ENCODE assay signal across 8 cellular contexts in the genomic region with DNA sequence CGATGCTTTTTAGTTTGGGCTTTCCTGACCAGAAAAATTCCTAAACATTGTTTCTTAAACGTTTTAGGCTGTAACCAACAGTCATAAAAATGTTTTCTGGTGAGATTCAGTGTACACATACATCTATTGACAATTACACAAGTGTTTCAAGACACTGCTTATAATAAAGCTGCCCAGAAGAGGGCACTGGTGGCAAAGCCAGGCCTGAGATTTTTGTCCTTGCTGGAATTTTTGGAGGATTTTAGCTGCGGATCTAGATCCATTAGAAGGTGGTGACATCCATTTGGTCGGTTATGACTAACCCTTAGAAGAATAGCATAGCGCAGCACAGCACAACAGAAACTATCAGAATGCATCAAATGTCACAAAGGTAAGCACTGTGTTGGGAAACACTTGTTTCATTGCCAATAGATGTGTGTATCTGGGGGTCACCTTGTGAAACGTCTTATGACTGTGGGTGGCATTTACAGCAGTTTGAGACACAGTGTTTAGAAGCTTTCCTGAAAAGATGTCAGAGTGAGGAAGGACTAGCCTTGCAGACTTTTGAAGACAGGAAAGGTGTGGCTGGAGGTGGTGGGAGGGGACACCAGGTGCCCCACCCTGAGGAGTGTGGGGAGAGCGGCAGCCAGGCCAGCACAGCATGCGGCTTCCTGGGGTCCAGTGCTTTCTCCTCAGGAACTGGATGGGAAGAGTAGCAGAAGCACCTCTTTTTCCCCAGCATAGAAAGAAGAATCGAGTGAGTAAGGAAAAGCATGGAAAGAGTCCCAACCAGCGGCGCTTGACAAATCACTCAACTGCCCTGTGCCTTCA. TPM values are rescaled to one million over a fixed set of nuclear protein-coding genes. Genes with fewer than 3 reads are reported as not detected.
DNase-seq lines count a peak whose midpoint lies in the region; ATAC-seq and TF ChIP-seq lines count a peak whose summit lies in the region.

No MANE protein-coding gene starts in this region.

- H3K36me3 ChIP-seq in BLaER1 (no peaks in the 10 kb centered on the region), Loucy (ENCODE audit: insufficient read depth, low read length) (no peaks in the 10 kb centered on the region), lower lobe of right lung (no peaks in the 10 kb centered on the region)

- peak; percentile 69 for TF ChIP-seq CTCF in Loucy (conservative IDR thresholded peaks at IDR 0.05; ENCODE audit: low read length)
- peak; percentile 48 for TF ChIP-seq CTCF in MCF 10A (IDR thresholded peaks at IDR 0.05; ENCODE audit: unreplicated experiment)
- TF ChIP-seq CTCF in lower lobe of right lung (IDR thresholded peaks at IDR 0.05) = peak; percentile 40

- H3K4me3 Mint-ChIP-seq in MCF 10A (ENCODE audit: unreplicated experiment) = no peak overlapping the region
- H3K4me3 Mint-ChIP-seq in activated CD4-positive, alpha-beta memory T cell treated with anti-CD3 and anti-CD28 coated beads for 36 hours = no peak overlapping the region

- H3K27me3 ChIP-seq in BLaER1 (peaks cover 27% of the 10 kb centered on the region), Loucy (ENCODE audit: insufficient read depth, low read length, poor library complexity, severe bottlenecking) (no peaks in the 10 kb centered on the region), lower lobe of right lung (ENCODE audit: low read depth) (peaks cover 5% of the 10 kb centered on the region)

- no peak overlapping the region for H2AFZ ChIP-seq in Loucy (ENCODE audit: low read length)

- H3K4me2 ChIP-seq in BLaER1 (0 out of 2 replicates have a peak overlapping the region, but pooled peaks have one; percentile 8), Loucy (ENCODE audit: low read depth, low read length, poor library complexity, severe bottlenecking) (no peak overlapping the region)

- H3K9me3 ChIP-seq in BLaER1 (no peaks in the 10 kb centered on the region), Loucy (ENCODE audit: insufficient read depth, low read depth, low read length) (no peaks in the 10 kb centered on the region), lower lobe of right lung (no peaks in the 10 kb centered on the region)

- no peaks in the 10 kb centered on the region for H3K79me2 ChIP-seq in Loucy (ENCODE audit: insufficient read depth, low read length)

- no peak overlapping the region for H3K27ac Mint-ChIP-seq in MCF 10A (ENCODE audit: low read depth, unreplicated experiment)
- H3K27ac Mint-ChIP-seq in activated CD4-positive, alpha-beta memory T cell treated with anti-CD3 and anti-CD28 coated beads for 36 hours = no peak overlapping the region

- no peaks in the 10 kb centered on the region for H3K4me1 Mint-ChIP-seq in MCF 10A (ENCODE audit: insufficient read depth, unreplicated experiment)
- no peaks in the 10 kb centered on the region for H3K4me1 Mint-ChIP-seq in activated CD4-positive, alpha-beta memory T cell treated with anti-CD3 and anti-CD28 coated beads for 36 hours (ENCODE audit: low read depth)

- H3K4me3 ChIP-seq in BLaER1 = no peak overlapping the region
- no peak overlapping the region for H3K4me3 ChIP-seq in Loucy (ENCODE audit: low read length, poor library complexity, severe bottlenecking)
- H3K4me3 ChIP-seq in lower lobe of right lung = no peak overlapping the region

- H3K27me3 Mint-ChIP-seq in MCF 10A (ENCODE audit: insufficient read depth, unreplicated experiment) = peaks cover 83% of the 10 kb centered on the region
- H3K27me3 Mint-ChIP-seq in activated CD4-positive, alpha-beta memory T cell treated with anti-CD3 and anti-CD28 coated beads for 36 hours = peaks cover 6% of the 10 kb centered on the region

- intact Hi-C loops in MCF 10A (cut with micrococcal nuclease) (loop anchor here (1.0 kb wide), 2 partner anchors 44 to 73 kb away; no protein-coding TSS in a partner anchor), lower lobe of right lung (cut with DNase I) (no loop called here)
- intact Hi-C loops in activated CD4-positive, alpha-beta memory T cell treated with anti-CD3 and anti-CD28 coated beads for 36 hours (cut with micrococcal nuclease) = no loop called here

- no peaks in the 10 kb centered on the region for H3F3A ChIP-seq in Loucy (ENCODE audit: low read depth)

- H3K9ac ChIP-seq in BLaER1 (no peak overlapping the region), Loucy (ENCODE audit: low read depth, low read length, poor library complexity, severe bottlenecking) (no peak overlapping the region)

- ATAC-seq in lower lobe of right lung (no peak), GM18868 (IDR thresholded peaks at IDR 0.05; ENCODE audit: unreplicated experiment) (no peak)

- peaks cover 83% of the 10 kb centered on the region for H3K4me1 ChIP-seq in BLaER1
- no peaks in the 10 kb centered on the region for H3K4me1 ChIP-seq in Loucy (ENCODE audit: insufficient read depth, low read length, poor library complexity, severe bottlenecking)
- H3K4me1 ChIP-seq in lower lobe of right lung = no peaks in the 10 kb centered on the region

- peaks cover 7% of the 10 kb centered on the region for H4K20me1 ChIP-seq in BLaER1
- H4K20me1 ChIP-seq in Loucy (ENCODE audit: insufficient read depth, low read length, poor library complexity, severe bottlenecking) = no peaks in the 10 kb centered on the region

- no peaks in the 10 kb centered on the region for H3K9me3 Mint-ChIP-seq in MCF 10A (ENCODE audit: unreplicated experiment)
- H3K9me3 Mint-ChIP-seq in activated CD4-positive, alpha-beta memory T cell treated with anti-CD3 and anti-CD28 coated beads for 36 hours = no peaks in the 10 kb centered on the region

- H3K9me2 ChIP-seq in Loucy (replicated peaks; ENCODE audit: low read depth, low read length) = no peaks in the 10 kb centered on the region

- peak; percentile 45 for DNase-seq in MCF 10A (ENCODE audit: unreplicated experiment)
- DNase-seq in lower lobe of right lung = no peak
- DNase-seq in activated naive CD4-positive, alpha-beta T cell (lab: John Stamatoyannopoulos, UW) = no peak
- DNase-seq in activated CD4-positive, CD25-positive, alpha-beta regulatory T cell (lab: John Stamatoyannopoulos, UW) = no peak
- no peak for DNase-seq in activated CD4-positive, alpha-beta memory T cell treated with anti-CD3 and anti-CD28 coated beads for 36 hours

- BruUV-seq in MCF 10A (replicated peaks; lab: Mats Ljungman, UMichigan) = no TSS peak

- CTCF ChIA-PET in MCF 10A (lab: Yijun Ruan, JAX) = interaction anchor here (0.6 to 2.0 kb wide), 11 partner anchors 8 to 1320 kb away, joined by 3 to 12 read pairs (median 3); no protein-coding TSS in a partner anchor
- CTCF ChIA-PET in activated CD4-positive, alpha-beta memory T cell treated with anti-CD3 and anti-CD28 coated beads for 36 hours (lab: Charles Lee) = no interaction called here

- POLR2A ChIA-PET in MCF 10A (lab: Yijun Ruan, JAX) = interaction anchor here (0.8 to 1.2 kb wide), 2 partner anchors 43 to 56 kb away, joined by 3 read pairs; no protein-coding TSS in a partner anchor
- POLR2A ChIA-PET in activated CD4-positive, alpha-beta memory T cell treated with anti-CD3 and anti-CD28 coated beads for 36 hours (lab: Charles Lee) = no interaction called here

- H3K36me3 Mint-ChIP-seq in MCF 10A (ENCODE audit: insufficient read depth, unreplicated experiment) = no peaks in the 10 kb centered on the region
- no peaks in the 10 kb centered on the region for H3K36me3 Mint-ChIP-seq in activated CD4-positive, alpha-beta memory T cell treated with anti-CD3 and anti-CD28 coated beads for 36 hours

- H3K27ac ChIP-seq in BLaER1 (no peak overlapping the region), lower lobe of right lung (no peak overlapping the region)

RNA-seq across cellular contexts. Expression of gene FKBP4, which starts 54.7 kb away (rescaled TPM):
- total RNA-seq in MCF 10A (2022) (79.1 and 94.5 TPM in 2 replicates), lower lobe of right lung (62.2 TPM)
- 100 to 1,000 TPM; 144 to 153 TPM for total RNA-seq in activated CD4-positive, alpha-beta memory T cell treated with anti-CD3 and anti-CD28 coated beads for 36 hours
